In genomic region chr19:4911314-4911713, GRCh38 we compare ENCODE assay signal across 9 cellular contexts. TPM values are rescaled to one million over a fixed set of nuclear protein-coding genes. Genes with fewer than 3 reads are reported as not detected.
DNase-seq lines count a peak whose midpoint lies in the region; ATAC-seq and TF ChIP-seq lines count a peak whose summit lies in the region.
"Had no signal": no experiment of that assay in that cellular context is flagged by ENCODE, and none has a peak within 500 bp of the region (broad histone marks: within the 10 kb centered on the region; RNA-seq: fewer than 3 reads in every experiment).

No MANE protein-coding gene starts in this region.

- POLR2A ChIA-PET in CD8-positive, alpha-beta T cell (lab: Charles Lee) = interaction anchor here (1.0 to 2.4 kb wide), 10 partner anchors 10 to 120 kb away, joined by 3 to 21 read pairs (median 4); partner anchors contain the start of genes FEM1A, KDM4B and PLIN3

- no peaks in the 10 kb centered on the region for H3K27me3 Mint-ChIP-seq in CD8-positive, alpha-beta T cell (ENCODE audit: low read depth)
- H3K27me3 Mint-ChIP-seq in central memory CD8-positive, alpha-beta T cell = no peaks in the 10 kb centered on the region
- peaks cover 4% of the 10 kb centered on the region for H3K27me3 Mint-ChIP-seq in neural progenitor cell (ENCODE audit: insufficient read depth, low read depth)

- peaks cover 66% of the 10 kb centered on the region for H3K4me1 Mint-ChIP-seq in CD8-positive, alpha-beta T cell (ENCODE audit: low read depth)
- peaks cover 59% of the 10 kb centered on the region for H3K4me1 Mint-ChIP-seq in central memory CD8-positive, alpha-beta T cell
- peaks cover 45% of the 10 kb centered on the region for H3K4me1 Mint-ChIP-seq in neural progenitor cell

- H4K20me1 ChIP-seq in neural progenitor cell (ENCODE audit: low read depth) = peaks cover 53% of the 10 kb centered on the region

- H3K4me3 Mint-ChIP-seq in CD8-positive, alpha-beta T cell = peak overlapping the region; percentile 99
- H3K4me3 Mint-ChIP-seq in central memory CD8-positive, alpha-beta T cell = peak overlapping the region; percentile 94
- H3K4me3 Mint-ChIP-seq in neural progenitor cell = peak overlapping the region; percentile 93

- CTCF ChIA-PET in CD8-positive, alpha-beta T cell (lab: Charles Lee) = interaction anchor here (0.7 to 10.6 kb wide), 23 partner anchors 8 to 688 kb away, joined by 3 to 162 read pairs (median 5); partner anchors contain the start of genes ARRDC5, KDM4B and PLIN3

- H2AFZ ChIP-seq in neural progenitor cell (replicated peaks) = no peak overlapping the region

- DNase-seq in CD8-positive, alpha-beta T cell = no peak
- DNase-seq in LNCaP clone FGC (ENCODE audit: low read depth) (no peak), neural progenitor cell (ENCODE audit: low spot score) (peak; percentile 35), NCI-H2196 treated with DMSO at 0.1 percent for 48 hours (lab: John Stamatoyannopoulos, UW; ENCODE audit: unreplicated experiment) (no peak), NOMO-1 treated with dmso at 0.1 percent for 144 hours (lab: John Stamatoyannopoulos, UW; ENCODE audit: unreplicated experiment) (no peak)
- no peak for DNase-seq in central memory CD8-positive, alpha-beta T cell (ENCODE audit: low spot score in 2 of 2)

- H3K27ac Mint-ChIP-seq in CD8-positive, alpha-beta T cell = peak overlapping the region; percentile 93
- peak overlapping the region; percentile 87 for H3K27ac Mint-ChIP-seq in central memory CD8-positive, alpha-beta T cell (ENCODE audit: low read depth)
- peak overlapping the region; percentile 24 for H3K27ac Mint-ChIP-seq in neural progenitor cell

- H3K36me3 ChIP-seq in CD8-positive, alpha-beta T cell (ENCODE audit: insufficient read depth, low read length) = peaks cover 3% of the 10 kb centered on the region
- H3K36me3 ChIP-seq in neural progenitor cell = no peaks in the 10 kb centered on the region

- H3K9me3 Mint-ChIP-seq in CD8-positive, alpha-beta T cell = no peaks in the 10 kb centered on the region
- H3K9me3 Mint-ChIP-seq in central memory CD8-positive, alpha-beta T cell = no peaks in the 10 kb centered on the region
- H3K9me3 Mint-ChIP-seq in neural progenitor cell = no peaks in the 10 kb centered on the region

- peaks cover 32% of the 10 kb centered on the region for H3F3A ChIP-seq in neural progenitor cell (ENCODE audit: low read depth)

- ATAC-seq in CD8-positive, alpha-beta T cell = no peak
- no peak for ATAC-seq in central memory CD8-positive, alpha-beta T cell (replicated peaks; ENCODE audit: extremely low read depth, poor library complexity, severe bottlenecking)
- no peak for ATAC-seq in HG03354 (IDR thresholded peaks at IDR 0.05; ENCODE audit: poor library complexity, severe bottlenecking, unreplicated experiment)
- no peak for ATAC-seq in GM18907 (IDR thresholded peaks at IDR 0.05; ENCODE audit: unreplicated experiment)

- TF ChIP-seq CTCF in CD8-positive, alpha-beta T cell (IDR thresholded peaks at IDR 0.05) = no peak
- TF ChIP-seq CTCF in LNCaP clone FGC (IDR thresholded peaks at IDR 0.05; ENCODE audit: control insufficient read depth, extremely low read depth, insufficient read depth) (no peak), neural progenitor cell (IDR thresholded peaks at IDR 0.05) (no peak)

- peak overlapping the region; percentile 44 for H3K4me3 ChIP-seq in CD8-positive, alpha-beta T cell (ENCODE audit: low read depth, low read length)
- peak overlapping the region; percentile 57 for H3K4me3 ChIP-seq in LNCaP clone FGC (ENCODE audit: low read depth, low read length)
- peak overlapping the region; percentile 96 for H3K4me3 ChIP-seq in neural progenitor cell

- intact Hi-C loops in CD8-positive, alpha-beta T cell (cut with DNase I, micrococcal nuclease) = loop anchor here (1.0 to 5.0 kb wide), 4 partner anchors 39 to 187 kb away; partner anchors contain the start of gene FEM1A (in 1 of the 2)

- peak overlapping the region; percentile 96 for H3K4me2 ChIP-seq in neural progenitor cell

- H3K79me2 ChIP-seq in neural progenitor cell (ENCODE audit: low read depth) = peaks cover 64% of the 10 kb centered on the region

- H3K27ac ChIP-seq in CD8-positive, alpha-beta T cell (ENCODE audit: low read depth, low read length) = peak overlapping the region; percentile 23
- H3K27ac ChIP-seq in neural progenitor cell = peak overlapping the region; percentile 27

- peaks cover 57% of the 10 kb centered on the region for H3K4me1 ChIP-seq in CD8-positive, alpha-beta T cell (ENCODE audit: insufficient read depth, low read length)
- H3K4me1 ChIP-seq in neural progenitor cell = peaks cover 23% of the 10 kb centered on the region

- H3K27me3 ChIP-seq in CD8-positive, alpha-beta T cell (ENCODE audit: insufficient read depth, low read length) = no peaks in the 10 kb centered on the region
- peaks cover 4% of the 10 kb centered on the region for H3K27me3 ChIP-seq in neural progenitor cell

- no peaks in the 10 kb centered on the region for H3K9me3 ChIP-seq in CD8-positive, alpha-beta T cell (ENCODE audit: low read length)
- no peaks in the 10 kb centered on the region for H3K9me3 ChIP-seq in neural progenitor cell (ENCODE audit: low read depth)

- H3K9ac ChIP-seq in neural progenitor cell = no peak overlapping the region

- peaks cover 34% of the 10 kb centered on the region for H3K36me3 Mint-ChIP-seq in CD8-positive, alpha-beta T cell
- H3K36me3 Mint-ChIP-seq in central memory CD8-positive, alpha-beta T cell (ENCODE audit: insufficient read depth) = peaks cover 30% of the 10 kb centered on the region
- peaks cover 12% of the 10 kb centered on the region for H3K36me3 Mint-ChIP-seq in neural progenitor cell

RNA-seq across cellular contexts. Expression of gene UHRF1, which starts 2.0 kb away (rescaled TPM):
- total RNA-seq in CD8-positive, alpha-beta T cell = under 1 TPM; 0.33 to 0.56 TPM
- total RNA-seq in neural progenitor cell (ENCODE audit: low replicate concordance) = 34.1 and 74.7 TPM in 2 replicates

RNA-seq across cellular contexts. Expression of gene ARRDC5, which starts 8.6 kb away (rescaled TPM):
- 1 to 10 TPM; 7.0 to 9.7 TPM for total RNA-seq in CD8-positive, alpha-beta T cell
- not detected in 2 replicates for total RNA-seq in neural progenitor cell (ENCODE audit: low replicate concordance)
- total RNA-seq: lung microvascular endothelial cell had no signal

RNA-seq across cellular contexts. Expression of gene PLIN3, which starts 43.8 kb away (rescaled TPM):
- 10 to 100 TPM; 16.2 to 16.7 TPM for total RNA-seq in CD8-positive, alpha-beta T cell
- total RNA-seq in neural progenitor cell (ENCODE audit: low replicate concordance) = 49.7 and 108 TPM in 2 replicates

RNA-seq across cellular contexts. Expression of gene KDM4B, which starts 57.6 kb away (rescaled TPM):
- 100 to 1,000 TPM; 111 to 121 TPM for total RNA-seq in CD8-positive, alpha-beta T cell
- total RNA-seq in neural progenitor cell (ENCODE audit: low replicate concordance) = 16.0 and 45.1 TPM in 2 replicates

Comparison
In these comparisons a context has a peak if more than half of its experiments do, and no peak if none do; other contexts are left out.
1. H3K4me3 ChIP-seq: peak in every context shown above with its lines; median percentile 96 in neural progenitor cell; 57 in LNCaP clone FGC; 44 in CD8-positive, alpha-beta T cell.
2. H3K27ac Mint-ChIP-seq: peak in every context shown above with its lines; median percentile 93 in CD8-positive, alpha-beta T cell; 87 in central memory CD8-positive, alpha-beta T cell; 24 in neural progenitor cell.
3. RNA of gene UHRF1, which starts 2.0 kb away (total RNA-seq): 34.1 to 74.7 TPM in neural progenitor cell; 0.33 to 0.56 TPM in CD8-positive, alpha-beta T cell; every median in the first group is over 10 times any median in the second.
4. Peak in every context shown above with its lines, with median percentiles within 50 percentile points of each other: H3K4me3 Mint-ChIP-seq.